Comparison of ENCODE assay signal across 1 cellular context in the genomic region with DNA sequence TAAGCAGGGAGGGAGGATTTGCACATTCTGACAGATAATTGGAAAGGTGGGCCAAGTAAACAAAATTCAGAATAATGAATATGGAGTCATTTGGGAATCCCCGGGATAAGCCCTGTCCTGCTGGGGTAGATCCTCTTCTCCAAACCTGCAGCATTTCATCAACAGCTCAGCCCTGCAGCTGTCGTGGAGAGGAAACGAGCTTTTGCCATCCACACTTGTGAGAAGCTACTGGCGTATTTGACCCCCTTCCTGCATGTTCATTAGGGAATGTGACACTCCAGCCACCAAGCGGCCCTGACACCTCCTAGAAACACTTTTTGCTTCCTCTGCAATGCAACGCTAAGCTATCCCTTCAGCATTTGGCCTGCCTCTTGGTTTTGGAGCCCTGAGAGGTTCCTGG.
TF ChIP-seq lines count a peak whose summit lies in the region.

No MANE protein-coding gene starts in this region.

TF ChIP-seq in H1, 55 proteins besides CTCF, POLR2A, EP300 and RAD21:
- TF ChIP-seq JUND (IDR thresholded peaks at IDR 0.05; ENCODE audit: low read length) (no peak), FOSL1 (IDR thresholded peaks at IDR 0.05; ENCODE audit: insufficient read depth, low read depth, low read length) (no peak), JUN (IDR thresholded peaks at IDR 0.05; ENCODE audit: low read depth, low read length) (no peak), TBP (IDR thresholded peaks at IDR 0.05; ENCODE audit: low read depth, low read length) (no peak), KDM5A (IDR thresholded peaks at IDR 0.05; ENCODE audit: low read length) (no peak), RNF2 (IDR thresholded peaks at IDR 0.05; ENCODE audit: borderline replicate concordance, low read depth, low read length, missing control alignments, poor library complexity, severe bottlenecking) (no peak)
- TF ChIP-seq, protein P1, sequence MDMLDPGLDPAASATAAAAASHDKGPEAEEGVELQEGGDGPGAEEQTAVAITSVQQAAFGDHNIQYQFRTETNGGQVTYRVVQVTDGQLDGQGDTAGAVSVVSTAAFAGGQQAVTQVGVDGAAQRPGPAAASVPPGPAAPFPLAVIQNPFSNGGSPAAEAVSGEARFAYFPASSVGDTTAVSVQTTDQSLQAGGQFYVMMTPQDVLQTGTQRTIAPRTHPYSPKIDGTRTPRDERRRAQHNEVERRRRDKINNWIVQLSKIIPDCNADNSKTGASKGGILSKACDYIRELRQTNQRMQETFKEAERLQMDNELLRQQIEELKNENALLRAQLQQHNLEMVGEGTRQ (IDR thresholded peaks at IDR 0.05; ENCODE audit: low read length) = no peak
